In genomic region chr15:27685638-27686037, GRCh38 we compare ENCODE assay signal across 28 cellular contexts.
"Had no signal": no experiment of that assay in that cellular context is flagged by ENCODE, and none has a peak within 500 bp of the region (broad histone marks: within the 10 kb centered on the region; RNA-seq: fewer than 3 reads in every experiment).

No MANE protein-coding gene starts in this region.

- H3K4me3 Mint-ChIP-seq: naive thymus-derived CD4-positive, alpha-beta T cell; natural killer cell treated with Interleukin-12 subunit alpha and Interleukin-12 subunit beta and Interleukin-15 and Interleukin-18, amount 100 ng/mL, for 72 hours; neural crest cell; stimulated activated memory B cell treated with anti-CD40 and anti-IgM and Interleukin-4, amounts not matched to agents 10 μg/mL and 1 μg/mL and 100 μg/mL, for 72 hours; stimulated activated naive CD8-positive, alpha-beta T cell treated with anti-CD3 and anti-CD28 coated beads, Interleukin-15, amount 100 ng/mL, for 72 hours had no signal

- H3K27me3 Mint-ChIP-seq: natural killer cell treated with Interleukin-12 subunit alpha and Interleukin-12 subunit beta and Interleukin-15 and Interleukin-18, amount 100 ng/mL, for 72 hours; stimulated activated memory B cell treated with anti-CD40 and anti-IgM and Interleukin-4, amounts not matched to agents 10 μg/mL and 1 μg/mL and 100 μg/mL, for 72 hours had no signal

- H3K36me3 ChIP-seq: heart left ventricle, left ventricle myocardium inferior, pancreas, prostate gland, spleen, thyroid gland, transverse colon, upper lobe of right lung had no signal

- DNase-seq: heart left ventricle; islet precursor cell; left ventricle myocardium inferior; midbrain; mucosa of descending colon; naive thymus-derived CD4-positive, alpha-beta T cell; nucleus accumbens; pancreas; posterior cingulate gyrus; retina; right cardiac atrium; spleen; stimulated activated CD4-positive, alpha-beta T cell treated with anti-CD3 and anti-CD28 coated beads, Interleukin-4, amount 100 ng/mL, for 4 hours; stimulated activated CD8-positive, alpha-beta memory T cell treated with anti-CD3 and anti-CD28 coated beads, Interleukin-4, amount 100 ng/mL, for 48 hours; stimulated activated naive CD4-positive, alpha-beta T cell treated with Interleukin-2 at 50 U/mL for 16 hours; stimulated activated naive CD8-positive, alpha-beta T cell treated with anti-CD3 and anti-CD28 coated beads, Interleukin-15, amount 100 ng/mL, for 72 hours; testis; thyroid gland; transverse colon; upper lobe of right lung had no signal

- H3K9me3 ChIP-seq: heart left ventricle, left ventricle myocardium inferior, pancreas, prostate gland, testis, thyroid gland, transverse colon, upper lobe of right lung had no signal

- FAIRE-seq: pancreas, urothelium cell line had no signal

- H3K4me1 Mint-ChIP-seq: naive thymus-derived CD4-positive, alpha-beta T cell; stimulated activated memory B cell treated with anti-CD40 and anti-IgM and Interleukin-4, amounts not matched to agents 10 μg/mL and 1 μg/mL and 100 μg/mL, for 72 hours; stimulated activated naive CD8-positive, alpha-beta T cell treated with anti-CD3 and anti-CD28 coated beads, Interleukin-15, amount 100 ng/mL, for 72 hours had no signal

- H3K27me3 ChIP-seq: heart left ventricle, pancreas, spleen, testis, thyroid gland, transverse colon, upper lobe of right lung had no signal

- H3K4me3 ChIP-seq: heart left ventricle, left ventricle myocardium inferior, lung, mucosa of descending colon, pancreas, prostate gland, skin epidermis, spleen, testis, thyroid gland, transverse colon, upper lobe of right lung had no signal

- H3K4me1 ChIP-seq: heart left ventricle, left ventricle myocardium inferior, pancreas, prostate gland, spleen, testis, thyroid gland, transverse colon, upper lobe of right lung had no signal

- H3K27ac ChIP-seq: heart left ventricle, left ventricle myocardium inferior, pancreas, prostate gland, skin epidermis, spleen, testis, thyroid gland, transverse colon, upper lobe of right lung had no signal

- H3K36me3 Mint-ChIP-seq: naive thymus-derived CD4-positive, alpha-beta T cell; natural killer cell treated with Interleukin-12 subunit alpha and Interleukin-12 subunit beta and Interleukin-15 and Interleukin-18, amount 100 ng/mL, for 72 hours; stimulated activated memory B cell treated with anti-CD40 and anti-IgM and Interleukin-4, amounts not matched to agents 10 μg/mL and 1 μg/mL and 100 μg/mL, for 72 hours had no signal

- H3K9me3 Mint-ChIP-seq: neural crest cell; stimulated activated memory B cell treated with anti-CD40 and anti-IgM and Interleukin-4, amounts not matched to agents 10 μg/mL and 1 μg/mL and 100 μg/mL, for 72 hours had no signal

- ATAC-seq: heart left ventricle; mucosa of descending colon; naive thymus-derived CD4-positive, alpha-beta T cell; natural killer cell treated with Interleukin-12 subunit alpha and Interleukin-12 subunit beta and Interleukin-15 and Interleukin-18, amount 100 ng/mL, for 72 hours; pancreas; right cardiac atrium; sciatic nerve; stimulated activated memory B cell treated with anti-CD40 and anti-IgM and Interleukin-4, amounts not matched to agents 10 μg/mL and 1 μg/mL and 100 μg/mL, for 72 hours; stimulated activated naive CD8-positive, alpha-beta T cell treated with anti-CD3 and anti-CD28 coated beads, Interleukin-15, amount 100 ng/mL, for 72 hours; upper lobe of right lung had no signal

- H3K27ac Mint-ChIP-seq: naive thymus-derived CD4-positive, alpha-beta T cell; natural killer cell treated with Interleukin-12 subunit alpha and Interleukin-12 subunit beta and Interleukin-15 and Interleukin-18, amount 100 ng/mL, for 72 hours; stimulated activated memory B cell treated with anti-CD40 and anti-IgM and Interleukin-4, amounts not matched to agents 10 μg/mL and 1 μg/mL and 100 μg/mL, for 72 hours; stimulated activated naive CD8-positive, alpha-beta T cell treated with anti-CD3 and anti-CD28 coated beads, Interleukin-15, amount 100 ng/mL, for 72 hours had no signal
